In genomic region chr2:45716915-45717314, GRCh38 we compare ENCODE assay signal across 18 cellular contexts.
DNase-seq lines count a peak whose midpoint lies in the region; ATAC-seq, FAIRE-seq and TF ChIP-seq lines count a peak whose summit lies in the region.
"Had no signal": no experiment of that assay in that cellular context is flagged by ENCODE, and none has a peak within 500 bp of the region (broad histone marks: within the 10 kb centered on the region; RNA-seq: fewer than 3 reads in every experiment).

No MANE protein-coding gene starts in this region.

- no peak for TF ChIP-seq CTCF in foreskin keratinocyte (conservative IDR thresholded peaks at IDR 0.05)

- H3K9me2 ChIP-seq in Karpas-422 (replicated peaks; ENCODE audit: insufficient read depth, low read length), result no peaks in the 10 kb centered on the region

- H3K4me1 ChIP-seq in Karpas-422 (ENCODE audit: low read length) (peaks cover 68% of the 10 kb centered on the region), foreskin keratinocyte (no peaks in the 10 kb centered on the region)

- H3K79me2 ChIP-seq in Karpas-422 (ENCODE audit: low read length), result peaks cover 92% of the 10 kb centered on the region

- TF ChIP-seq POLR2A in GM12892 (IDR thresholded peaks at IDR 0.05; ENCODE audit: low read depth, low read length), result no peak

- no peak overlapping the region for H3K4me3 ChIP-seq in Karpas-422 (ENCODE audit: low read length)
- H3K4me3 ChIP-seq: BLaER1 treated with 17β-estradiol and CSF1 and Interleukin-3, amounts not matched to agents 10 nM and 100 nM; GM23338; K562 had no signal

- H3K27ac ChIP-seq in Karpas-422 (ENCODE audit: low read length) (peak overlapping the region; percentile 12; the same call in 1 of the 2 replicates), foreskin keratinocyte (no peak overlapping the region)
- H3K27ac ChIP-seq: BLaER1 treated with 17β-estradiol and CSF1 and Interleukin-3, amounts not matched to agents 10 nM and 100 nM; HL-60 had no signal

- no peak overlapping the region for H2AFZ ChIP-seq in Karpas-422 (ENCODE audit: low read length)
- H2AFZ ChIP-seq: GM23338 had no signal

- H3K9me3 ChIP-seq in Karpas-422 (ENCODE audit: low read length), result no peaks in the 10 kb centered on the region

- no peak overlapping the region for H3K4me2 ChIP-seq in Karpas-422 (ENCODE audit: low read depth, low read length, poor library complexity, severe bottlenecking)
- H3K4me2 ChIP-seq: GM23338 had no signal

- ATAC-seq in foreskin keratinocyte (peak; percentile 10), HG03457 (IDR thresholded peaks at IDR 0.05; ENCODE audit: unreplicated experiment) (no peak), GM21786 (IDR thresholded peaks at IDR 0.05; ENCODE audit: unreplicated experiment) (no peak)
- ATAC-seq: CD8-positive, alpha-beta T cell; GM23338; K562 had no signal

- H3K27me3 ChIP-seq in Karpas-422 (ENCODE audit: low read length) (no peaks in the 10 kb centered on the region), foreskin keratinocyte (no peaks in the 10 kb centered on the region)
- H3K27me3 ChIP-seq: BLaER1 treated with 17β-estradiol and CSF1 and Interleukin-3, amounts not matched to agents 10 nM and 100 nM had no signal

- peak; percentile 5 for FAIRE-seq in GM12892 (lab: Jason Lieb, UNC)
- FAIRE-seq: GM19239, K562 had no signal

- H4K20me1 ChIP-seq in Karpas-422 (ENCODE audit: insufficient read depth, low read depth, low read length), result no peaks in the 10 kb centered on the region

- no peak overlapping the region for H3K9ac ChIP-seq in Karpas-422 (ENCODE audit: low read length)
- H3K9ac ChIP-seq: BLaER1 treated with 17β-estradiol and CSF1 and Interleukin-3, amounts not matched to agents 10 nM and 100 nM had no signal

- H3K36me3 ChIP-seq in Karpas-422 (ENCODE audit: insufficient read depth, low read length), result peaks cover 34% of the 10 kb centered on the region

- DNase-seq in GM12892 (ENCODE audit: insufficient read length) (no peak), Karpas-422 (no peak), foreskin keratinocyte (no peak), T-helper 9 cell (no peak), NCI-H524 (lab: John Stamatoyannopoulos, UW) (no peak)
- DNase-seq: 8988T; Calu3; CD8-positive, alpha-beta T cell; DMS79 treated with DMSO at 0.1 percent for 48 hours; GF-D8; H7 had no signal
